ENCODE assay signal across 13 cellular contexts in genomic region chr20:40317156-40317790, GRCh38.
DNase-seq lines count a peak whose midpoint lies in the region; ATAC-seq, FAIRE-seq and TF ChIP-seq lines count a peak whose summit lies in the region.
"Had no signal": no experiment of that assay in that cellular context is flagged by ENCODE, and none has a peak within 500 bp of the region (broad histone marks: within the 10 kb centered on the region; RNA-seq: fewer than 3 reads in every experiment).

No MANE protein-coding gene starts in this region.

- H3K4me1 Mint-ChIP-seq in H9, result peaks cover 7 to 16% of the 10 kb centered on the region in 2 experiments
- no peaks in the 10 kb centered on the region for H3K4me1 Mint-ChIP-seq in stimulated activated naive CD8-positive, alpha-beta T cell treated with anti-CD3 and anti-CD28 coated beads, Interleukin-15, amount 100 ng/mL, for 72 hours

- H2BK20ac ChIP-seq in H9 (ENCODE audit: low read depth, low read length, poor library complexity, severe bottlenecking) (no peak overlapping the region), H1 (ENCODE audit: low read length) (no peak overlapping the region)

- H3K27ac Mint-ChIP-seq in H9, result peak overlapping the region in 1 of 3 experiments; percentile 54; a peak in 2 of 7 replicates
- H3K27ac Mint-ChIP-seq in stimulated activated naive CD8-positive, alpha-beta T cell treated with anti-CD3 and anti-CD28 coated beads, Interleukin-15, amount 100 ng/mL, for 72 hours, result no peak overlapping the region

- H3K4me3 ChIP-seq in H1 (ENCODE audit: extremely low read depth in 1 of 4, insufficient read depth in 2 of 4, low read depth in 3 of 4, low read length in 4 of 4), result no peak overlapping the region
- H3K4me3 ChIP-seq in suprapubic skin, result no peak overlapping the region
- H3K4me3 ChIP-seq in H7 (ENCODE audit: insufficient read depth, low read depth, low read length), result no peak overlapping the region
- H3K4me3 ChIP-seq: SK-N-MC had no signal

- no peak for DNase-seq in H9
- DNase-seq in H1 (ENCODE audit: low read depth in 1 of 2, low spot score in 2 of 2), result no peak
- peak; percentile 1 for DNase-seq in midbrain (lab: John Stamatoyannopoulos, UW)
- DNase-seq in suprapubic skin (ENCODE audit: low spot score in 2 of 2), result no peak
- DNase-seq in H7, result no peak
- DNase-seq in stimulated activated naive CD8-positive, alpha-beta T cell treated with anti-CD3 and anti-CD28 coated beads, Interleukin-15, amount 100 ng/mL, for 72 hours, result no peak
- no peak for DNase-seq in NCI-H524 treated with DMSO at 0.1 percent for 48 hours (lab: John Stamatoyannopoulos, UW)
- DNase-seq: NCI-H1436 treated with DMSO at 0.1 percent for 48 hours, NCI-H2081, NCI-H510A treated with DMSO at 0.1 percent for 48 hours, Right ventricle myocardium superior had no signal

- H3K79me2 ChIP-seq in H9 (ENCODE audit: insufficient read depth, low read length) (no peaks in the 10 kb centered on the region), H1 (ENCODE audit: control insufficient read depth in 1 of 2, insufficient read depth in 2 of 2, low read length in 2 of 2) (no peaks in the 10 kb centered on the region)

- H3K27ac ChIP-seq in H9 (ENCODE audit: insufficient read length, low read depth, low read length) (no peak overlapping the region), H1 (ENCODE audit: low read depth, low read length) (no peak overlapping the region), suprapubic skin (peak overlapping the region; percentile 33)
- H3K27ac ChIP-seq: SK-N-MC had no signal

- no peaks in the 10 kb centered on the region for H3K36me3 ChIP-seq in H1 (ENCODE audit: control insufficient read depth in 2 of 4, insufficient read depth in 4 of 4, low read length in 3 of 4)
- H3K36me3 ChIP-seq in suprapubic skin, result no peaks in the 10 kb centered on the region
- no peaks in the 10 kb centered on the region for H3K36me3 ChIP-seq in H7 (replicated peaks; ENCODE audit: control insufficient read depth, insufficient read depth, low read length)

- H3K23me2 ChIP-seq in H9 (ENCODE audit: insufficient read length, low read depth, low read length, poor library complexity, severe bottlenecking) (no peaks in the 10 kb centered on the region), H1 (ENCODE audit: low read depth, low read length) (no peaks in the 10 kb centered on the region)

- H3K27me3 Mint-ChIP-seq in H9 (ENCODE audit: low read depth), result peaks cover 5% of the 10 kb centered on the region
- no peaks in the 10 kb centered on the region for H3K27me3 Mint-ChIP-seq in stimulated activated naive CD8-positive, alpha-beta T cell treated with anti-CD3 and anti-CD28 coated beads, Interleukin-15, amount 100 ng/mL, for 72 hours

- H3K56ac ChIP-seq in H9 (ENCODE audit: insufficient read length, low read depth, low read length) (no peak overlapping the region), H1 (replicated peaks; ENCODE audit: insufficient read length, low read depth, low read length) (no peak overlapping the region)

- H3K4me2 ChIP-seq in H9 (ENCODE audit: insufficient read depth, insufficient read length, low read length) (no peak overlapping the region), H1 (ENCODE audit: insufficient read depth in 1 of 2, low read depth in 2 of 2, low read length in 2 of 2) (peak overlapping the region; percentile 3 to 45; a peak in 3 of 4 replicates)

- TF ChIP-seq RAD21 in H1 (IDR thresholded peaks at IDR 0.05 in 1 of 2, conservative IDR thresholded peaks at IDR 0.05 in 1 of 2; ENCODE audit: low read depth in 2 of 2, low read length in 2 of 2), result no peak

- no peak overlapping the region for H2AFZ ChIP-seq in H9 (ENCODE audit: low read length)
- peak overlapping the region; percentile 70 for H2AFZ ChIP-seq in H1 (ENCODE audit: low read length)

- peak overlapping the region; percentile 27; the same call in 1 of the 2 replicates for H3K14ac ChIP-seq in H9 (ENCODE audit: insufficient read depth, low read length)
- H3K14ac ChIP-seq in H1 (ENCODE audit: insufficient read length), result no peak overlapping the region

- WGBS in H9 (ENCODE audit: extremely low coverage, insufficient read length, low lambda C conversion rate), result no CpG with 5 or more reads among the region's 5 CpGs
- WGBS in H1 (ENCODE audit: extremely low coverage in 1 of 2, insufficient coverage in 1 of 2, insufficient read length in 1 of 2, insufficient replicate concordance in 2 of 2, low coverage in 1 of 2, low lambda C conversion rate in 2 of 2, missing lambda C conversion rate in 1 of 2), 2 experiments, result 80% methylated on average over 5 of the region's 5 CpGs; no CpG with 5 or more reads in 1 of the 2 experiments
- 51% methylated on average over 5 of the region's 5 CpGs for WGBS in suprapubic skin

- no peak for ATAC-seq in stimulated activated naive CD8-positive, alpha-beta T cell treated with anti-CD3 and anti-CD28 coated beads, Interleukin-15, amount 100 ng/mL, for 72 hours

- no peaks in the 10 kb centered on the region for H3K27me3 ChIP-seq in H9 (ENCODE audit: insufficient read depth, low read length)
- H3K27me3 ChIP-seq in H1 (replicated peaks in 1 of 4; ENCODE audit: control insufficient read depth in 3 of 4, extremely low read depth in 1 of 4, insufficient read depth in 3 of 4, low read length in 3 of 4), result no peaks in the 10 kb centered on the region
- H3K27me3 ChIP-seq in suprapubic skin, result no peaks in the 10 kb centered on the region
- H3K27me3 ChIP-seq in H7 (ENCODE audit: control insufficient read depth, insufficient read depth, low read length), result no peaks in the 10 kb centered on the region

- H4K8ac ChIP-seq in H9 (replicated peaks; ENCODE audit: insufficient read length, low read depth, low read length), result no peak overlapping the region
- no peak overlapping the region; the same call in 1 of the 2 replicates for H4K8ac ChIP-seq in H1 (ENCODE audit: extremely low read depth, insufficient read depth, low read length)

- no peak for FAIRE-seq in H1 (lab: Jason Lieb, UNC)
- FAIRE-seq: H54 had no signal

- CTCF ChIA-PET in H1 (lab: Charles Lee; ENCODE audit: partially characterized antibody), result interaction anchor here (1.5 kb wide), 1 partner anchor 66 kb away, joined by 5 read pairs; no protein-coding TSS in a partner anchor

- POLR2A ChIA-PET in H1 (lab: Charles Lee; ENCODE audit: partially characterized antibody), result no interaction called here

- H2BK12ac ChIP-seq in H9 (ENCODE audit: insufficient read length, low read depth, low read length) (no peak overlapping the region), H1 (ENCODE audit: low read depth, low read length) (no peak overlapping the region)

- H2BK5ac ChIP-seq in H9 (ENCODE audit: insufficient read length, low read length), result no peak overlapping the region
- H2BK5ac ChIP-seq in H1 (ENCODE audit: low read depth, low read length), result no peak overlapping the region

- H3K9ac ChIP-seq in H9 (ENCODE audit: extremely low read depth, insufficient read length, low read length) (no peak overlapping the region), H1 (replicated peaks in 1 of 4; ENCODE audit: extremely low read depth in 1 of 4, low read depth in 3 of 4, low read length in 3 of 4) (no peak overlapping the region)

- H3K9me3 ChIP-seq in H9 (ENCODE audit: control insufficient read depth, low read depth, low read length) (no peaks in the 10 kb centered on the region), H1 (ENCODE audit: insufficient read depth in 2 of 2, low read depth in 1 of 2, low read length in 1 of 2) (no peaks in the 10 kb centered on the region), suprapubic skin (no peaks in the 10 kb centered on the region)

- H2AK5ac ChIP-seq in H9 (ENCODE audit: insufficient read length, low read length) (no peak overlapping the region), H1 (ENCODE audit: low read depth, low read length) (no peak overlapping the region)

- no peaks in the 10 kb centered on the region for H3K36me3 Mint-ChIP-seq in H9 (ENCODE audit: insufficient read depth in 1 of 3, low read depth in 3 of 3)

- no peak for TF ChIP-seq EP300 in H1 (IDR thresholded peaks at IDR 0.05; ENCODE audit: borderline replicate concordance in 1 of 2, low read depth in 2 of 2, low read length in 2 of 2)
- no peak for TF ChIP-seq EP300 in suprapubic skin (IDR thresholded peaks at IDR 0.05)

- no peak overlapping the region for H3K4ac ChIP-seq in H9 (ENCODE audit: low read depth, low read length)
- H3K4ac ChIP-seq in H1 (replicated peaks; ENCODE audit: insufficient read length, low read depth, low read length), result no peak overlapping the region

- H3K9me3 Mint-ChIP-seq in H9, result no peaks in the 10 kb centered on the region
- no peaks in the 10 kb centered on the region for H3K9me3 Mint-ChIP-seq in stimulated activated naive CD8-positive, alpha-beta T cell treated with anti-CD3 and anti-CD28 coated beads, Interleukin-15, amount 100 ng/mL, for 72 hours

- no peak overlapping the region for H4K5ac ChIP-seq in H9 (ENCODE audit: insufficient read length, low read depth, low read length)
- no peak overlapping the region for H4K5ac ChIP-seq in H1 (ENCODE audit: insufficient read length, low read depth, low read length)

- H3K79me1 ChIP-seq in H9 (ENCODE audit: insufficient read depth, low read depth, low read length, poor library complexity, severe bottlenecking) (no peaks in the 10 kb centered on the region), H1 (ENCODE audit: low read depth, low read length) (no peaks in the 10 kb centered on the region)

- H3T11ph ChIP-seq in H9 (ENCODE audit: low read length), result no peak overlapping the region

- H3K4me1 ChIP-seq in H9 (ENCODE audit: insufficient read depth, low read length), result peaks cover 5% of the 10 kb centered on the region; the same call in 1 of the 2 replicates
- peaks cover 2 to 10% (median 4%) of the 10 kb centered on the region in 4 experiments; a peak in 4 of 7 replicates for H3K4me1 ChIP-seq in H1 (replicated peaks in 1 of 4; ENCODE audit: control insufficient read depth in 3 of 4, insufficient read depth in 4 of 4, low read length in 3 of 4)
- peaks cover 38% of the 10 kb centered on the region for H3K4me1 ChIP-seq in suprapubic skin

- no peaks in the 10 kb centered on the region for H4K20me1 ChIP-seq in H9 (ENCODE audit: control insufficient read depth, insufficient read depth, insufficient read length)
- H4K20me1 ChIP-seq in H1 (replicated peaks in 1 of 2; ENCODE audit: control insufficient read depth in 1 of 2, insufficient read depth in 2 of 2, low read length in 2 of 2), result no peaks in the 10 kb centered on the region

- no peak overlapping the region for H4K91ac ChIP-seq in H9 (ENCODE audit: insufficient read length, low read depth, low read length)
- no peak overlapping the region for H4K91ac ChIP-seq in H1 (replicated peaks; ENCODE audit: insufficient read length, low read length)

- H2BK15ac ChIP-seq in H9 (ENCODE audit: low read depth, low read length) (no peak overlapping the region), H1 (ENCODE audit: low read length) (0 out of 2 replicates have a peak overlapping the region, but pooled peaks have one; percentile 14)

- H2BK120ac ChIP-seq in H9 (ENCODE audit: low read depth, low read length, poor library complexity, severe bottlenecking) (no peak overlapping the region), H1 (replicated peaks; ENCODE audit: low read depth, low read length) (no peak overlapping the region)

- TF ChIP-seq POLR2A in H1 (IDR thresholded peaks at IDR 0.05; ENCODE audit: control extremely low read depth in 1 of 2, low read depth in 2 of 2, low read length in 2 of 2) (no peak), suprapubic skin (IDR thresholded peaks at IDR 0.05) (no peak)

- TF ChIP-seq CTCF in H9 (conservative IDR thresholded peaks at IDR 0.05) (no peak), H1 (IDR thresholded peaks at IDR 0.05; ENCODE audit: control extremely low read depth in 1 of 3, insufficient read depth in 1 of 3, low read depth in 1 of 3, low read length in 3 of 3) (no peak), suprapubic skin (IDR thresholded peaks at IDR 0.05) (no peak)

- H3K18ac ChIP-seq in H9 (ENCODE audit: insufficient read length, low read depth, low read length) (no peak overlapping the region), H1 (ENCODE audit: extremely low read depth, low read length) (no peak overlapping the region)

- H3K4me3 Mint-ChIP-seq in H9, result no peak overlapping the region
- no peak overlapping the region for H3K4me3 Mint-ChIP-seq in stimulated activated naive CD8-positive, alpha-beta T cell treated with anti-CD3 and anti-CD28 coated beads, Interleukin-15, amount 100 ng/mL, for 72 hours

- H3K23ac ChIP-seq in H9 (ENCODE audit: insufficient read length, low read depth, low read length) (peak overlapping the region; percentile 73), H1 (ENCODE audit: insufficient read length) (no peak overlapping the region)
